21 cellular contexts compared by ENCODE assay signal in genomic region chr20:37808752-37809070, GRCh38.
"Had no signal": no experiment of that assay in that cellular context is flagged by ENCODE, and none has a peak within 500 bp of the region (broad histone marks: within the 10 kb centered on the region; RNA-seq: fewer than 3 reads in every experiment).

No MANE protein-coding gene starts in this region.

- H3K4me3 Mint-ChIP-seq: activated naive CD4-positive, alpha-beta T cell treated with anti-CD3 and anti-CD28 coated beads, Interleukin-2, amount 10 ng/mL, durations not matched to agents 7 days and 5 days; activated T-cell treated with anti-CD3 and anti-CD28 coated beads, Interleukin-2, amount 50 U/mL, for 72 hours had no signal

- H3K27ac ChIP-seq: body of pancreas, cardiac muscle cell, gastrocnemius medialis, sigmoid colon, tibial artery, WERI-Rb-1 had no signal

- ATAC-seq: activated T-cell treated with anti-CD3 and anti-CD28 coated beads, Interleukin-2, amount 50 U/mL, for 72 hours; body of pancreas; esophagus mucosa; gastrocnemius medialis; left ventricle myocardium superior; stimulated activated naive CD8-positive, alpha-beta T cell treated with anti-CD3 and anti-CD28 coated beads, Interleukin-15, Interleukin-2, amounts not matched to agents 100 U/mL and 50 U/mL, for 24 hours had no signal

- H3K4me2 ChIP-seq: SK-N-SH had no signal

- H3K9me3 ChIP-seq: body of pancreas, gastrocnemius medialis, sigmoid colon, SK-N-SH, tibial artery had no signal

- DNase-seq: activated CD4-positive, alpha-beta T cell treated with anti-CD3 and anti-CD28 coated beads, Interleukin-2, amount 50 U/mL, for 4 hours; activated CD8-positive, alpha-beta memory T cell treated with anti-CD3 and anti-CD28 coated beads for 24 hours; activated effector memory CD4-positive, alpha-beta T cell treated with anti-CD3 and anti-CD28 coated beads, Interleukin-2, amount 50 U/mL, for 16 hours; activated naive CD4-positive, alpha-beta T cell treated with anti-CD3 and anti-CD28 coated beads, Interleukin-2, amount 10 ng/mL, durations not matched to agents 7 days and 5 days; activated T-cell treated with anti-CD3 and anti-CD28 coated beads, Interleukin-2, amount 50 U/mL, for 72 hours; body of pancreas; effector memory CD4-positive, alpha-beta T cell; gastrocnemius medialis; left ventricle myocardium superior; mammary epithelial cell; retina; sigmoid colon; SK-N-SH; stimulated activated CD4-positive, alpha-beta T cell treated with anti-CD3 and anti-CD28 coated beads, Interleukin-2, amount 100 ng/mL, for 48 hours; stimulated activated CD8-positive, alpha-beta memory T cell treated with anti-CD3 and anti-CD28 coated beads, Interleukin-4, amount 100 ng/mL, for 48 hours; stimulated activated naive CD8-positive, alpha-beta T cell treated with anti-CD3 and anti-CD28 coated beads, Interleukin-15, Interleukin-2, amounts not matched to agents 100 U/mL and 50 U/mL, for 24 hours; tibial artery; WERI-Rb-1 had no signal

- H3K4me3 ChIP-seq: body of pancreas, cardiac muscle cell, gastrocnemius medialis, sigmoid colon, tibial artery had no signal

- H3K27ac Mint-ChIP-seq: activated naive CD4-positive, alpha-beta T cell treated with anti-CD3 and anti-CD28 coated beads, Interleukin-2, amount 10 ng/mL, durations not matched to agents 7 days and 5 days; activated T-cell treated with anti-CD3 and anti-CD28 coated beads, Interleukin-2, amount 50 U/mL, for 72 hours had no signal

- H3K9ac ChIP-seq: SK-N-SH had no signal

- H3K36me3 ChIP-seq: cardiac muscle cell, gastrocnemius medialis had no signal

- H3K27me3 Mint-ChIP-seq: activated naive CD4-positive, alpha-beta T cell treated with anti-CD3 and anti-CD28 coated beads, Interleukin-2, amount 10 ng/mL, durations not matched to agents 7 days and 5 days had no signal

- H3K27me3 ChIP-seq: body of pancreas, cardiac muscle cell, gastrocnemius medialis, sigmoid colon, tibial artery had no signal

- FAIRE-seq: endothelial cell of umbilical vein had no signal

- H3K9me3 Mint-ChIP-seq: activated naive CD4-positive, alpha-beta T cell treated with anti-CD3 and anti-CD28 coated beads, Interleukin-2, amount 10 ng/mL, durations not matched to agents 7 days and 5 days; activated T-cell treated with anti-CD3 and anti-CD28 coated beads, Interleukin-2, amount 50 U/mL, for 72 hours had no signal

- H3K4me1 ChIP-seq: body of pancreas, gastrocnemius medialis, sigmoid colon, tibial artery had no signal
